In the genomic region with DNA sequence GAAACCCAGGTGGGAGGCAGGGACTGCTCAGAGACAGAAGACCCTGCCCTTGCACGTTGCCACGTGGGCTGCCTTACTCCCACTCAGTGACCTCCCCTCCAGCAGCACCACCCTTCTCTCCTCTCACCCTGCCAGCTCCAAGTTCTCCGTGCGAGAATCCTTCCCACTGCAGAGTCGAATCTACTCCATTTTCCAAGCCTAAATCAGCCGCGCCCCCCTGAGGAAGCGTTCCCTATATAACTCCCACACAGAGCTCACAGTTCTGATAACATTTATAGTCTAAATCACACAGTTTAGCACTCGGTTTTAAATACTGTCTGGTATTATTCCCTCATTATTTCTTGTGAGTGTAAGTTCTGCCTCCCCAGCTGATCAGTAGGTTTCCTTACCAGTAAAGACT, we compare ENCODE assay signal across 11 cellular contexts. TPM values are rescaled to one million over a fixed set of nuclear protein-coding genes. Genes with fewer than 3 reads are reported as not detected.
"Had no signal": no experiment of that assay in that cellular context is flagged by ENCODE, and none has a peak within 500 bp of the region (broad histone marks: within the 10 kb centered on the region; RNA-seq: fewer than 3 reads in every experiment).

No MANE protein-coding gene starts in this region.

- H3K27ac Mint-ChIP-seq: GM23338, HFFc6 had no signal

- H3K9me3 Mint-ChIP-seq: GM23338, H9, HFFc6 had no signal

- H2AFZ ChIP-seq: GM23338 had no signal

- FAIRE-seq: H1, H54, HTR-8/SVneo had no signal

- H3K4me3 ChIP-seq: GM23338 had no signal

- H3K4me2 ChIP-seq: GM23338, KMS-11 had no signal

- DNase-seq: H9, HCEC 1CT, HFFc6, IMR-90, KBM-7 had no signal

- H3K27ac ChIP-seq: KMS-11 had no signal

- H3K4me3 Mint-ChIP-seq: GM23338, H9, HFFc6 had no signal

- H3K9ac ChIP-seq: KMS-11 had no signal

- ATAC-seq: GM23338 had no signal

RNA-seq across cellular contexts. Expression of gene LRRN2, which starts 7.7 kb away (rescaled TPM):
- total RNA-seq: HFFc6, HT-29, IMR-90 had no signal
- polyA plus RNA-seq: IMR-90 had no signal
